9 cellular contexts compared by ENCODE assay signal in the genomic region with DNA sequence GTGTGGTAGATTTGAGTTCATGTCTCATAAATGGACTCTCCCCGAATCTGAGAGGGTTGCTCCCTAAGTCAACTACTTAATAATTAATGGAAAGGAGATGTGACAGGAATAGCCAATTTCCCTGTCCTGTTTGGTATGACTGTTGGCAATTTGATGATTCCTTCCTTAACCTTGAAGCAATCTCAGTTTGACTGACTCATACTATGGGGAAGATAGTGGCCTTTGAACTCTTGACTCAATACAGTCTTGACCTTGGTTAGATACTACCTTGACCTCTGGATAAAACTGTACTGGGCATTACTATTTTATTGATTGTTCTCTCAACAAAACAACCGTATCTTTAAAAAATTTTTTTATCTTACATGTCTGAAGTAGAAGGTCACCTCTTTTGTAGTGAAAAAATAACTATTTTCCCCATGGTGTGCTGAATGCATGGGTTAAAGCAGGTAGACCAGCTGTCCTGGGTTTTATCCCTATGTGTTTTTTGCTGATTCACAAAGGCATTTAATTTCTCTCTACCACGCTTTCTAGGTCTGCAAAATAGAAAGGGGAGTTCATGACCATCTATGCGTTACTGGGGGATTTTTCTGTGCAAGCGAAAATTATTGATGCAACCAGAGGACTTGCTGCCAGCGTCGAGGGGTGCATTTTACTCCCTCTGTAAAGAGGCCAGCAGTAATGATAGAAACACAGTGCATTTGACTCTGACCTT.
DNase-seq lines count a peak whose midpoint lies in the region; ATAC-seq and TF ChIP-seq lines count a peak whose summit lies in the region.
"Had no signal": no experiment of that assay in that cellular context is flagged by ENCODE, and none has a peak within 500 bp of the region (broad histone marks: within the 10 kb centered on the region; RNA-seq: fewer than 3 reads in every experiment).

No MANE protein-coding gene starts in this region.

- no peaks in the 10 kb centered on the region for H3K27me3 Mint-ChIP-seq in stimulated activated naive CD8-positive, alpha-beta T cell treated with anti-CD3 and anti-CD28 coated beads, Interleukin-15, Interleukin-2, amounts not matched to agents 100 ng/mL and 50 ng/mL, for 24 hours

- no peaks in the 10 kb centered on the region for H3K9me3 Mint-ChIP-seq in stimulated activated naive CD8-positive, alpha-beta T cell treated with anti-CD3 and anti-CD28 coated beads, Interleukin-15, Interleukin-2, amounts not matched to agents 100 ng/mL and 50 ng/mL, for 24 hours

- peaks cover 93% of the 10 kb centered on the region for H3K4me1 Mint-ChIP-seq in stimulated activated naive CD8-positive, alpha-beta T cell treated with anti-CD3 and anti-CD28 coated beads, Interleukin-15, Interleukin-2, amounts not matched to agents 100 ng/mL and 50 ng/mL, for 24 hours (ENCODE audit: low read depth)

- TF ChIP-seq CTCF in RWPE2 (IDR thresholded peaks at IDR 0.05; ENCODE audit: poor library complexity, severe bottlenecking): no peak

- no peak overlapping the region for H3K4me3 Mint-ChIP-seq in stimulated activated naive CD8-positive, alpha-beta T cell treated with anti-CD3 and anti-CD28 coated beads, Interleukin-15, Interleukin-2, amounts not matched to agents 100 ng/mL and 50 ng/mL, for 24 hours

- no peaks in the 10 kb centered on the region for H3K9me3 ChIP-seq in RWPE2 (ENCODE audit: severe bottlenecking)

- no peak overlapping the region for H3K4me3 ChIP-seq in RWPE2 (ENCODE audit: severe bottlenecking)

- no peaks in the 10 kb centered on the region for H3K36me3 ChIP-seq in RWPE2 (ENCODE audit: low read depth)

- peak overlapping the region; percentile 74 for H3K27ac Mint-ChIP-seq in stimulated activated naive CD8-positive, alpha-beta T cell treated with anti-CD3 and anti-CD28 coated beads, Interleukin-15, Interleukin-2, amounts not matched to agents 100 ng/mL and 50 ng/mL, for 24 hours

- H3K27me3 ChIP-seq in RWPE2 (ENCODE audit: insufficient read depth, poor library complexity, severe bottlenecking): no peaks in the 10 kb centered on the region

- intact Hi-C loops in left colon (cut with DNase I, micrococcal nuclease): no loop called here

- DNase-seq in stimulated activated naive CD8-positive, alpha-beta T cell treated with anti-CD3 and anti-CD28 coated beads, Interleukin-15, Interleukin-2, amounts not matched to agents 100 U/mL and 50 U/mL, for 24 hours: no peak
- no peak for DNase-seq in RWPE2 (ENCODE audit: low spot score)
- DNase-seq in left colon: no peak
- DNase-seq in NCI-H524 treated with DMSO at 0.1 percent for 48 hours (lab: John Stamatoyannopoulos, UW): no peak
- no peak for DNase-seq in COR-L47 (lab: John Stamatoyannopoulos, UW)
- DNase-seq in middle frontal gyrus (ENCODE audit: extremely low spot score, low spot score): no peak
- DNase-seq: dermis blood vessel endothelial cell had no signal

- peak overlapping the region; percentile 78 for H3K27ac ChIP-seq in RWPE2 (ENCODE audit: poor library complexity, severe bottlenecking)

- peaks cover 10% of the 10 kb centered on the region for H3K36me3 Mint-ChIP-seq in stimulated activated naive CD8-positive, alpha-beta T cell treated with anti-CD3 and anti-CD28 coated beads, Interleukin-15, Interleukin-2, amounts not matched to agents 100 ng/mL and 50 ng/mL, for 24 hours (ENCODE audit: low read depth)

- H3K4me1 ChIP-seq in RWPE2 (ENCODE audit: insufficient read depth, poor library complexity, severe bottlenecking): peaks cover 41% of the 10 kb centered on the region

- ATAC-seq in stimulated activated naive CD8-positive, alpha-beta T cell treated with anti-CD3 and anti-CD28 coated beads, Interleukin-15, Interleukin-2, amounts not matched to agents 100 U/mL and 50 U/mL, for 24 hours: no peak
- no peak for ATAC-seq in RWPE2 (ENCODE audit: low read depth)
- peak; percentile 58 for ATAC-seq in left colon
- no peak for ATAC-seq in HG02852 (IDR thresholded peaks at IDR 0.05; ENCODE audit: unreplicated experiment)
